ENCODE assay signal across 8 cellular contexts in the genomic region with DNA sequence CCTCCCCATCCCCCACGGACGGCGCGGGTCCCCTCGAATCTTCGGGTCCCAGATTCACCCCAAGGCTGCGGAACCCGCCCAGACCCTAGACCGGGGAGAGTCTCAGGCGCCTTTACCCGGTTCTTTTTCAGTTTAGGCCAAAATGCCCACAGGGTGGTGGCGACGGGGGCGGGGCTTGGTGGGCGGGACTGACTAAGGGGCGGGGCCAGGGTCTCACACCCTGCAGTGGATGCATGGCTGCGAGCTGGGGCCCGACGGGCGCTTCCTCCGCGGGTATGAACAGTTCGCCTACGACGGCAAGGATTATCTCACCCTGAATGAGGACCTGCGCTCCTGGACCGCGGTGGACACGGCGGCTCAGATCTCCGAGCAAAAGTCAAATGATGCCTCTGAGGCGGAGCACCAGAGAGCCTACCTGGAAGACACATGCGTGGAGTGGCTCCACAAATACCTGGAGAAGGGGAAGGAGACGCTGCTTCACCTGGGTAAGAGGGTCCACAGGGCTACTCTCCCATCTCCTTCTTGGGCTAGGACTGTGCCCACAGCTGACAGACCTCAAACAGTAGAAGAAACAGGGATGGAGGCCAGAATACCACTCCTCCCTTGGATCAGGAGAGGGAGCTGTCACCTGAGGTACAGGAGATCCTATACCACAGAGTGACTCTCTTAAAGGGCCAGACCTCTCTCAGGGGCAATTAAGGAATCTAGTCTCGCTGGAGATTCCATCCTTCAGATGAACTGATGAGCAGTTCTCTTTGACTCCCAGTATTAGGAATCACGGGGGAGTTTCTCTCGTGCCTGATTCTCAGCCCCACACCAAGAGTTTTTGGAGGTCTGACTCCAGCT. TPM values are rescaled to one million over a fixed set of nuclear protein-coding genes. Genes with fewer than 3 reads are reported as not detected.
A peak's percentile ranks its signal among the peaks of the same experiment; 100 is the strongest.
DNase-seq lines count a peak whose midpoint lies in the region; ATAC-seq, FAIRE-seq and TF ChIP-seq lines count a peak whose summit lies in the region.

No MANE protein-coding gene starts in this region.

- peaks cover 53% of the 10 kb centered on the region for H3K4me1 Mint-ChIP-seq in activated CD8-positive, alpha-beta T cell treated with anti-CD3 and anti-CD28 coated beads, Interleukin-2, amount 10 ng/mL, durations not matched to agents 7 days and 5 days (ENCODE audit: low read depth)

- peak overlapping the region; percentile 81 for H4K91ac ChIP-seq in mesenchymal stem cell (ENCODE audit: low read length)

- CTCF ChIA-PET in activated CD8-positive, alpha-beta T cell treated with anti-CD3 and anti-CD28 coated beads, Interleukin-2, amount 10 ng/mL, durations not matched to agents 7 days and 5 days (lab: Charles Lee): interaction anchor here (0.6 to 7.8 kb wide), 4 partner anchors 21 to 52 kb away, joined by 3 to 124 read pairs (median 30); no protein-coding TSS in a partner anchor

- peak; percentile 45 for DNase-seq in BE2C
- DNase-seq in NCI-H2196 treated with DMSO at 0.1 percent for 48 hours (lab: John Stamatoyannopoulos, UW; ENCODE audit: unreplicated experiment): peak; percentile 37
- peak; percentile 89 for DNase-seq in activated CD8-positive, alpha-beta T cell treated with anti-CD3 and anti-CD28 coated beads, Interleukin-2, amount 10 ng/mL, durations not matched to agents 7 days and 5 days
- DNase-seq in effector CD4-positive, alpha-beta T cell: peak; percentile 75
- DNase-seq in mesenchymal stem cell: peak; percentile 64
- DNase-seq in stimulated activated CD8-positive, alpha-beta memory T cell treated with anti-CD3 and anti-CD28 coated beads, Interleukin-15, amount 100 ng/mL, for 4 hours (ENCODE audit: low read depth in 2 of 2): peak; percentile 66 to 75
- DNase-seq in RCC 7860 (ENCODE audit: low spot score): no peak

- H3K9me3 Mint-ChIP-seq in activated CD8-positive, alpha-beta T cell treated with anti-CD3 and anti-CD28 coated beads, Interleukin-2, amount 10 ng/mL, durations not matched to agents 7 days and 5 days (ENCODE audit: insufficient read depth): no peaks in the 10 kb centered on the region

- H3K4me3 Mint-ChIP-seq in activated CD8-positive, alpha-beta T cell treated with anti-CD3 and anti-CD28 coated beads, Interleukin-2, amount 10 ng/mL, durations not matched to agents 7 days and 5 days: peak overlapping the region; percentile 99

- no peak overlapping the region for H2AK5ac ChIP-seq in mesenchymal stem cell (ENCODE audit: low read length, severe bottlenecking)

- peak overlapping the region; percentile 82 for H3K27ac ChIP-seq in mesenchymal stem cell (ENCODE audit: low read length, poor library complexity, severe bottlenecking)

- H3K79me1 ChIP-seq in mesenchymal stem cell (replicated peaks; ENCODE audit: low read length, poor library complexity, severe bottlenecking): peaks cover 20% of the 10 kb centered on the region

- H3K9ac ChIP-seq in mesenchymal stem cell (ENCODE audit: low read length): peak overlapping the region; percentile 98

- peaks cover 56% of the 10 kb centered on the region for H3K36me3 Mint-ChIP-seq in activated CD8-positive, alpha-beta T cell treated with anti-CD3 and anti-CD28 coated beads, Interleukin-2, amount 10 ng/mL, durations not matched to agents 7 days and 5 days (ENCODE audit: low read depth)

- peak overlapping the region; percentile 66 for H3K4me2 ChIP-seq in mesenchymal stem cell (ENCODE audit: low read length, poor library complexity, severe bottlenecking)

- POLR2A ChIA-PET in activated CD8-positive, alpha-beta T cell treated with anti-CD3 and anti-CD28 coated beads, Interleukin-2, amount 10 ng/mL, durations not matched to agents 7 days and 5 days (lab: Charles Lee): interaction anchor here (0.7 to 8.6 kb wide), 14 partner anchors 9 to 301 kb away, joined by 3 to 275 read pairs (median 12); a partner anchor contains a TSS

- peak overlapping the region; percentile 84 for H4K8ac ChIP-seq in mesenchymal stem cell (ENCODE audit: low read length)

- WGBS in mesenchymal stem cell: 23% methylated on average over 37 of the region's 37 CpGs

- peak overlapping the region; percentile 72 for H2AFZ ChIP-seq in mesenchymal stem cell (ENCODE audit: low read depth, low read length)

- peak; percentile 39 for ATAC-seq in GM21737 (IDR thresholded peaks at IDR 0.05; ENCODE audit: unreplicated experiment)
- ATAC-seq in activated CD8-positive, alpha-beta T cell treated with anti-CD3 and anti-CD28 coated beads, Interleukin-2, amount 10 ng/mL, durations not matched to agents 7 days and 5 days: peak; percentile 52

- no peak overlapping the region for H2BK12ac ChIP-seq in mesenchymal stem cell (ENCODE audit: low read length in 2 of 2)

- no peak overlapping the region for H2BK15ac ChIP-seq in mesenchymal stem cell (ENCODE audit: low read depth, poor library complexity, severe bottlenecking)

- H3K18ac ChIP-seq in mesenchymal stem cell (ENCODE audit: low read depth in 1 of 2, low read length in 2 of 2): peak overlapping the region; percentile 85 to 94

- no peak overlapping the region for H2BK120ac ChIP-seq in mesenchymal stem cell (ENCODE audit: low read depth, low read length)

- H3K4ac ChIP-seq in mesenchymal stem cell (ENCODE audit: low read depth in 1 of 2, low read length in 2 of 2): peak overlapping the region; percentile 38 to 94

- no peak overlapping the region for H2BK5ac ChIP-seq in mesenchymal stem cell (ENCODE audit: low read depth, low read length, poor library complexity, severe bottlenecking)

- no peaks in the 10 kb centered on the region for H3K9me3 ChIP-seq in BE2C
- H3K9me3 ChIP-seq in mesenchymal stem cell (ENCODE audit: control insufficient read depth, low read length): no peaks in the 10 kb centered on the region

- H3K36me3 ChIP-seq in BE2C (no peaks in the 10 kb centered on the region), mesenchymal stem cell (ENCODE audit: control insufficient read depth in 1 of 2, insufficient read depth in 2 of 2, low read depth in 1 of 2, low read length in 2 of 2) (peaks cover 39 to 46% of the 10 kb centered on the region in 2 experiments)

- H3K14ac ChIP-seq in mesenchymal stem cell (ENCODE audit: low read length in 2 of 2): peak overlapping the region in 1 of 2 experiments; percentile 98

- no peaks in the 10 kb centered on the region for H3K4me1 ChIP-seq in BE2C
- peaks cover 9% of the 10 kb centered on the region for H3K4me1 ChIP-seq in mesenchymal stem cell (ENCODE audit: control insufficient read depth, insufficient read depth, low read depth, low read length)

- TF ChIP-seq CTCF in BE2C (IDR thresholded peaks at IDR 0.05; ENCODE audit: low read depth, low read length): no peak

- peak overlapping the region; percentile 96 for H3K27ac Mint-ChIP-seq in activated CD8-positive, alpha-beta T cell treated with anti-CD3 and anti-CD28 coated beads, Interleukin-2, amount 10 ng/mL, durations not matched to agents 7 days and 5 days

- peaks cover 40% of the 10 kb centered on the region for H3K27me3 ChIP-seq in BE2C
- no peaks in the 10 kb centered on the region for H3K27me3 ChIP-seq in mesenchymal stem cell (ENCODE audit: control insufficient read depth in 1 of 2, insufficient read depth in 1 of 2, low read length in 2 of 2)

- FAIRE-seq in RCC 7860 (lab: Jason Lieb, UNC): no peak

- H3K4me3 ChIP-seq in BE2C (ENCODE audit: low read depth, low read length): peak overlapping the region; percentile 45
- H3K4me3 ChIP-seq in mesenchymal stem cell (ENCODE audit: insufficient read depth in 1 of 2, low read depth in 1 of 2, low read length in 2 of 2): peak overlapping the region; percentile 96 to 97

- peaks cover 5% of the 10 kb centered on the region for H3K27me3 Mint-ChIP-seq in activated CD8-positive, alpha-beta T cell treated with anti-CD3 and anti-CD28 coated beads, Interleukin-2, amount 10 ng/mL, durations not matched to agents 7 days and 5 days (ENCODE audit: low read depth)

- H3K23ac ChIP-seq in mesenchymal stem cell (ENCODE audit: low read length in 2 of 2): peak overlapping the region in 1 of 2 experiments; percentile 96

RNA-seq across cellular contexts. Expression of a gene that starts 0.9 kb away (rescaled TPM):
- polyA plus RNA-seq in BE2C (2012; ENCODE audit: insufficient read depth, insufficient read length, low read depth): 3.1 TPM
- total RNA-seq in activated CD8-positive, alpha-beta T cell treated with anti-CD3 and anti-CD28 coated beads, Interleukin-2, amount 10 ng/mL, durations not matched to agents 7 days and 5 days: 100 to 1,000 TPM; 523 to 536 TPM
- 151 TPM for polyA plus RNA-seq in mesenchymal stem cell (2013, experiment 1 of 2)
- polyA plus RNA-seq in mesenchymal stem cell (2013, experiment 2 of 2): 150 TPM
